Comparison of ENCODE assay signal across 12 cellular contexts in the genomic region with DNA sequence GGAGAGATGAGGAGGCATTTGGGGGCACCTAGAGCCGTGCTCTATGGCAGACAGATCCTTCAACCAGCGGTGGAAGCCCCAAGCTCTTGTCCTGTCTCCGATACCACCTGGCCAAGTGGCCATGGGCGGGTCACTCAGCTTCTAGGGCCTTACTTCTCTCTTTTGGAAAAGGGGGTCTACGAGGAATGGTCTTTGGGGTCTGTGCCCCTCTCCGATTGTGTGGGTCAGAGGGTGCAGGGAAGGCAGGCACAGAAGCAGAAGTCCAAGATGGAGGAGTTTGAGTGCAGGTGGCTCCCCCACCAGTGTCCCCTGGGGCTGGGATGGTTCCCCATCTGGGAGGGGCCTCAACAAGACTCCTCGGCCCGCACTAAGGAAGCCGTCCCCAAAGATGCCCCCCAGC.
"Had no signal": no experiment of that assay in that cellular context is flagged by ENCODE, and none has a peak within 500 bp of the region (broad histone marks: within the 10 kb centered on the region; RNA-seq: fewer than 3 reads in every experiment).

No MANE protein-coding gene starts in this region.

- ATAC-seq: heart left ventricle had no signal

- H3K9me3 Mint-ChIP-seq: activated CD4-positive, alpha-beta T cell treated with anti-CD3 and anti-CD28 coated beads, Interleukin-2, amount 10 ng/mL, durations not matched to agents 7 days and 5 days; endodermal cell; mesothelial cell of epicardium; stimulated activated naive CD8-positive, alpha-beta T cell treated with anti-CD3 and anti-CD28 coated beads, Interleukin-15, Interleukin-2, amounts not matched to agents 100 ng/mL and 50 ng/mL, for 24 hours; type B pancreatic cell had no signal

- DNase-seq: activated CD4-positive, alpha-beta T cell treated with anti-CD3 and anti-CD28 coated beads, Interleukin-2, amount 10 ng/mL, durations not matched to agents 7 days and 5 days; activated CD4-positive, CD25-positive, alpha-beta regulatory T cell; activated naive CD4-positive, alpha-beta T cell; activated T-cell treated with anti-CD3 and anti-CD28 coated beads for 4 hours; endodermal cell; stimulated activated CD4-positive, alpha-beta T cell treated with anti-CD3 and anti-CD28 coated beads, Interleukin-4, amount 100 ng/mL, for 24 hours had no signal

- H3K4me3 Mint-ChIP-seq: activated CD4-positive, alpha-beta T cell treated with anti-CD3 and anti-CD28 coated beads, Interleukin-2, amount 10 ng/mL, durations not matched to agents 7 days and 5 days; endodermal cell; mesothelial cell of epicardium; stimulated activated naive CD8-positive, alpha-beta T cell treated with anti-CD3 and anti-CD28 coated beads, Interleukin-15, Interleukin-2, amounts not matched to agents 100 ng/mL and 50 ng/mL, for 24 hours; type B pancreatic cell had no signal

- FAIRE-seq: frontal cortex, TTC549 had no signal

- H3K27me3 Mint-ChIP-seq: activated CD4-positive, alpha-beta T cell treated with anti-CD3 and anti-CD28 coated beads, Interleukin-2, amount 10 ng/mL, durations not matched to agents 7 days and 5 days; stimulated activated naive CD8-positive, alpha-beta T cell treated with anti-CD3 and anti-CD28 coated beads, Interleukin-15, Interleukin-2, amounts not matched to agents 100 ng/mL and 50 ng/mL, for 24 hours; type B pancreatic cell had no signal

- H3K27ac Mint-ChIP-seq: activated CD4-positive, alpha-beta T cell treated with anti-CD3 and anti-CD28 coated beads, Interleukin-2, amount 10 ng/mL, durations not matched to agents 7 days and 5 days; mesothelial cell of epicardium had no signal
